8 cellular contexts compared by ENCODE assay signal in the genomic region with DNA sequence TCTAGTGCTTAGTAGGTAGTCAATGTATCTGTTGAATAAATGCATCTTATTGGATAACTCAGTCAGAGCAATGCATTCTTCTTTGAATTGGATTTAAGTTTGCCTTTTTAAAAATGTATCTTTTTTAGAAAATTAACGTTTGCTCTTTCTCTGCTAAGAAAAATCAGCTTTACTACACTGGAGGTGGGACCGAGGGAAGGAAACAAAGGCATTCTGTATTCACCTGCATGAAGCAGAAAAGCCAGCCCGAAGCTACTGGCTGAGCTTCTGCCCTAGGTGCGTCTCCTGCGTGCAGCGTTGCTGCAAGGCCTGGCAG. TPM values are rescaled to one million over a fixed set of nuclear protein-coding genes. Genes with fewer than 3 reads are reported as not detected.
DNase-seq lines count a peak whose midpoint lies in the region; ATAC-seq, FAIRE-seq and TF ChIP-seq lines count a peak whose summit lies in the region.

No MANE protein-coding gene starts in this region.

- no peaks in the 10 kb centered on the region for H3K9me3 Mint-ChIP-seq in activated naive CD4-positive, alpha-beta T cell treated with anti-CD3 and anti-CD28 coated beads for 36 hours
- H3K9me3 Mint-ChIP-seq in astrocyte (ENCODE audit: unreplicated experiment) (no peaks in the 10 kb centered on the region), type B pancreatic cell (no peaks in the 10 kb centered on the region)

- no peak overlapping the region for H3K27ac Mint-ChIP-seq in activated naive CD4-positive, alpha-beta T cell treated with anti-CD3 and anti-CD28 coated beads for 36 hours
- H3K27ac Mint-ChIP-seq in astrocyte (ENCODE audit: unreplicated experiment), result peak overlapping the region; percentile 99
- H3K27ac Mint-ChIP-seq in type B pancreatic cell, result peak overlapping the region; percentile 98

- no peak for DNase-seq in activated naive CD4-positive, alpha-beta T cell treated with anti-CD3 and anti-CD28 coated beads for 36 hours
- DNase-seq in activated naive CD4-positive, alpha-beta T cell treated with anti-CD3 and anti-CD28 coated beads, Interleukin-2, amount 50 U/mL, for 16 hours, result no peak
- DNase-seq in astrocyte (ENCODE audit: low read depth) (no peak), lower lobe of right lung (no peak), type B pancreatic cell (ENCODE audit: extremely low spot score, unreplicated experiment) (no peak), urothelium cell line (ENCODE audit: low spot score) (no peak), midbrain (lab: John Stamatoyannopoulos, UW) (no peak)

- CTCF ChIA-PET in activated naive CD4-positive, alpha-beta T cell treated with anti-CD3 and anti-CD28 coated beads for 36 hours (lab: Charles Lee), result interaction anchor here (0.6 to 2.3 kb wide), 6 partner anchors 9 to 674 kb away, joined by 3 to 8 read pairs (median 4); no protein-coding TSS in a partner anchor

- no peaks in the 10 kb centered on the region for H3K27me3 ChIP-seq in astrocyte (ENCODE audit: insufficient read depth, low read length)
- no peaks in the 10 kb centered on the region for H3K27me3 ChIP-seq in lower lobe of right lung (ENCODE audit: low read depth)

- H3K27me3 Mint-ChIP-seq in activated naive CD4-positive, alpha-beta T cell treated with anti-CD3 and anti-CD28 coated beads for 36 hours (ENCODE audit: low read depth), result no peaks in the 10 kb centered on the region
- H3K27me3 Mint-ChIP-seq in astrocyte (ENCODE audit: low read depth, unreplicated experiment), result no peaks in the 10 kb centered on the region
- H3K27me3 Mint-ChIP-seq in type B pancreatic cell, result no peaks in the 10 kb centered on the region

- TF ChIP-seq CTCF in astrocyte (IDR thresholded peaks at IDR 0.05; ENCODE audit: insufficient read depth, low read depth, low read length), result no peak
- no peak for TF ChIP-seq CTCF in lower lobe of right lung (IDR thresholded peaks at IDR 0.05)
- TF ChIP-seq CTCF in type B pancreatic cell (conservative IDR thresholded peaks at IDR 0.05), result no peak

- ATAC-seq in lower lobe of right lung (no peak), HG03469 (IDR thresholded peaks at IDR 0.05; ENCODE audit: unreplicated experiment) (no peak)

- peak overlapping the region; percentile 87 for H3K4me3 Mint-ChIP-seq in activated naive CD4-positive, alpha-beta T cell treated with anti-CD3 and anti-CD28 coated beads for 36 hours
- peak overlapping the region; percentile 79 for H3K4me3 Mint-ChIP-seq in astrocyte (ENCODE audit: unreplicated experiment)
- H3K4me3 Mint-ChIP-seq in type B pancreatic cell, result peak overlapping the region; percentile 93

- H3K4me2 ChIP-seq in astrocyte (ENCODE audit: low read length), result peak overlapping the region; percentile 85

- no peaks in the 10 kb centered on the region for H3K36me3 ChIP-seq in astrocyte (ENCODE audit: insufficient read depth, low read length)
- H3K36me3 ChIP-seq in lower lobe of right lung, result no peaks in the 10 kb centered on the region

- no peak for FAIRE-seq in astrocyte (lab: Jason Lieb, UNC)
- no peak for FAIRE-seq in urothelium cell line (lab: Jason Lieb, UNC)

- peak overlapping the region; percentile 39 for H2AFZ ChIP-seq in astrocyte (ENCODE audit: low read depth, low read length)

- no peaks in the 10 kb centered on the region for H4K20me1 ChIP-seq in astrocyte (ENCODE audit: insufficient read depth, low read length)

- peaks cover 21% of the 10 kb centered on the region for H3K4me1 Mint-ChIP-seq in activated naive CD4-positive, alpha-beta T cell treated with anti-CD3 and anti-CD28 coated beads for 36 hours (ENCODE audit: low read depth)
- H3K4me1 Mint-ChIP-seq in astrocyte (ENCODE audit: low read depth, unreplicated experiment) (peaks cover 46% of the 10 kb centered on the region), type B pancreatic cell (ENCODE audit: unreplicated experiment) (peaks cover 24% of the 10 kb centered on the region)

- H3K9ac ChIP-seq in astrocyte (ENCODE audit: low read length), result peak overlapping the region; percentile 92

- H3K36me3 Mint-ChIP-seq in activated naive CD4-positive, alpha-beta T cell treated with anti-CD3 and anti-CD28 coated beads for 36 hours (ENCODE audit: low read depth), result no peaks in the 10 kb centered on the region
- H3K36me3 Mint-ChIP-seq in astrocyte (ENCODE audit: low read depth, unreplicated experiment) (no peaks in the 10 kb centered on the region), type B pancreatic cell (no peaks in the 10 kb centered on the region)

- H3K4me1 ChIP-seq in astrocyte (ENCODE audit: insufficient read depth, low read length) (peaks cover 40% of the 10 kb centered on the region), lower lobe of right lung (peaks cover 33% of the 10 kb centered on the region)

- H3K27ac ChIP-seq in astrocyte (ENCODE audit: low read depth, low read length), result peak overlapping the region; percentile 100
- H3K27ac ChIP-seq in lower lobe of right lung, result peak overlapping the region; percentile 89

- intact Hi-C loops in activated naive CD4-positive, alpha-beta T cell treated with anti-CD3 and anti-CD28 coated beads for 36 hours (cut with micrococcal nuclease), result loop anchor here (1.0 to 2.0 kb wide), 2 partner anchors 21 to 25 kb away; no protein-coding TSS in a partner anchor
- intact Hi-C loops in lower lobe of right lung (cut with DNase I), result no loop called here

- H3K4me3 ChIP-seq in astrocyte (ENCODE audit: insufficient read depth, low read depth, low read length) (peak overlapping the region; percentile 36), lower lobe of right lung (peak overlapping the region; percentile 55)

- peaks cover 6% of the 10 kb centered on the region for H3K79me2 ChIP-seq in astrocyte (ENCODE audit: insufficient read depth, low read length)

- H3K9me3 ChIP-seq in astrocyte (ENCODE audit: insufficient read depth, low read depth, low read length) (no peaks in the 10 kb centered on the region), lower lobe of right lung (no peaks in the 10 kb centered on the region)

RNA-seq across cellular contexts. Expression of gene ITGB1, which starts 22.2 kb away (rescaled TPM):
- 10 to 100 TPM; 30.3 to 34.5 TPM for total RNA-seq in activated naive CD4-positive, alpha-beta T cell treated with anti-CD3 and anti-CD28 coated beads for 36 hours
- total RNA-seq in astrocyte, result 2,575 and 2,956 TPM in 2 replicates
- 409 TPM for total RNA-seq in lower lobe of right lung
- total RNA-seq in type B pancreatic cell (ENCODE audit: low replicate concordance), result 224 and 240 TPM in 2 replicates
